ENCODE assay signal across 28 cellular contexts in the genomic region with DNA sequence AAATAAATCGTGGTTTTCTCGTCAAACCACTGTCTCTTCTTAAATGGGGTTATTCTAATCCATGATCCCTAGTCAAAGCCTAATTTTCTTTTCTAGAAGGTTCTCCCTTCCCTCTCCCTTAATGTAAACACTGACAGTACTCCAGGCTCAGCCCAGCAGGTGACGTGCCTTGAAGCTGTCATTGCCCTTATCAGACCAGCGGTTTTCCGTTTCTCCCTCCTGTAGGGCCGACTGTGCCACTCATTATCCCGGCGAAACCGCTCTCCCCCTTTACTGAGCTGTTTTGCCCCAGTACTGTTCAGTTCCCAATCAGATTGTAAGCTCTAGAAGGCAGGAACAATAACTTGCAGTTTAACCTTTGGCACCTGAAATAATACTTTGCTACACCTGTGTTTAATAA.
DNase-seq lines count a peak whose midpoint lies in the region; ATAC-seq and TF ChIP-seq lines count a peak whose summit lies in the region.
"Had no signal": no experiment of that assay in that cellular context is flagged by ENCODE, and none has a peak within 500 bp of the region (broad histone marks: within the 10 kb centered on the region; RNA-seq: fewer than 3 reads in every experiment).

No MANE protein-coding gene starts in this region.

- peak overlapping the region; percentile 44 for H3K4me2 ChIP-seq in smooth muscle cell

- H2AFZ ChIP-seq in smooth muscle cell (ENCODE audit: low read depth): no peak overlapping the region

- H3K27me3 Mint-ChIP-seq in immature natural killer cell (ENCODE audit: low read depth in 3 of 3): peaks cover 0 to 10% (median 2%) of the 10 kb centered on the region in 3 donors
- H3K27me3 Mint-ChIP-seq: activated CD4-positive, alpha-beta T cell treated with anti-CD3 and anti-CD28 coated beads, Interleukin-2, amount 10 ng/mL, durations not matched to agents 24 days and 14 days; activated naive CD4-positive, alpha-beta T cell treated with anti-CD3 and anti-CD28 coated beads, Interleukin-2, amount 50 U/mL, for 24 hours; IgD-negative memory B cell; stimulated activated naive CD8-positive, alpha-beta T cell treated with anti-CD3 and anti-CD28 coated beads, Interleukin-15, amount 100 ng/mL, for 72 hours had no signal

- H3K4me1 Mint-ChIP-seq in immature natural killer cell: peaks cover 20 to 22% of the 10 kb centered on the region in 2 donors

- H3K27ac Mint-ChIP-seq in immature natural killer cell: peak overlapping the region in 2 of 6 donors; percentile 3 to 25
- H3K27ac Mint-ChIP-seq: activated CD4-positive, alpha-beta T cell treated with anti-CD3 and anti-CD28 coated beads, Interleukin-2, amount 10 ng/mL, durations not matched to agents 24 days and 14 days; IgD-negative memory B cell; stimulated activated naive CD8-positive, alpha-beta T cell treated with anti-CD3 and anti-CD28 coated beads, Interleukin-15, amount 100 ng/mL, for 72 hours; WTC11 had no signal

- intact Hi-C loops in Right ventricle myocardium inferior (cut with DNase I) (loop anchor here (5.0 kb wide), 1 partner anchor 41 kb away; no protein-coding TSS in a partner anchor), body of pancreas (cut with DNase I) (no loop called here), lower lobe of right lung (cut with DNase I) (no loop called here)

- H3K4me1 ChIP-seq in cardiac muscle cell (ENCODE audit: low read depth) (peaks cover 38% of the 10 kb centered on the region), body of pancreas (peaks cover 29% of the 10 kb centered on the region), lower lobe of right lung (peaks cover 5% of the 10 kb centered on the region), smooth muscle cell (ENCODE audit: low read depth) (no peaks in the 10 kb centered on the region)

- no peaks in the 10 kb centered on the region for H3K9me3 Mint-ChIP-seq in immature natural killer cell
- H3K9me3 Mint-ChIP-seq: activated CD4-positive, alpha-beta T cell treated with anti-CD3 and anti-CD28 coated beads, Interleukin-2, amount 10 ng/mL, durations not matched to agents 24 days and 14 days; activated naive CD4-positive, alpha-beta T cell treated with anti-CD3 and anti-CD28 coated beads, Interleukin-2, amount 50 U/mL, for 24 hours had no signal

- TF ChIP-seq CTCF in cardiac muscle cell (IDR thresholded peaks at IDR 0.05; ENCODE audit: low read depth, low read length) (no peak), body of pancreas (IDR thresholded peaks at IDR 0.05) (no peak), lower lobe of right lung (IDR thresholded peaks at IDR 0.05) (no peak), smooth muscle cell (IDR thresholded peaks at IDR 0.05; ENCODE audit: borderline replicate concordance, insufficient read depth, poor library complexity, severe bottlenecking) (no peak)

- ATAC-seq in Right ventricle myocardium inferior (no peak), body of pancreas (peak; percentile 31), lower lobe of right lung (no peak)
- ATAC-seq: gastroesophageal sphincter; HCT116; left colon; Panc1; stimulated activated naive CD8-positive, alpha-beta T cell treated with anti-CD3 and anti-CD28 coated beads, Interleukin-15, amount 100 ng/mL, for 72 hours; WTC11 had no signal

- H3K9ac ChIP-seq in smooth muscle cell (ENCODE audit: low read depth): no peak overlapping the region

- H3K4me3 ChIP-seq in cardiac muscle cell (no peak overlapping the region), body of pancreas (no peak overlapping the region), lower lobe of right lung (no peak overlapping the region), smooth muscle cell (no peak overlapping the region)
- H3K4me3 ChIP-seq: breast epithelium, gastroesophageal sphincter, prostate gland, thoracic aorta had no signal

- no peaks in the 10 kb centered on the region for H4K20me1 ChIP-seq in smooth muscle cell (ENCODE audit: low read depth)

- H3K4me3 Mint-ChIP-seq in immature natural killer cell: no peak overlapping the region
- H3K4me3 Mint-ChIP-seq: activated CD4-positive, alpha-beta T cell treated with anti-CD3 and anti-CD28 coated beads, Interleukin-2, amount 10 ng/mL, durations not matched to agents 24 days and 14 days; activated naive CD4-positive, alpha-beta T cell treated with anti-CD3 and anti-CD28 coated beads, Interleukin-2, amount 50 U/mL, for 24 hours; CD14-positive monocyte; stimulated activated naive CD8-positive, alpha-beta T cell treated with anti-CD3 and anti-CD28 coated beads, Interleukin-15, amount 100 ng/mL, for 72 hours; WTC11 had no signal

- peaks cover 0 to 13% (median 11%) of the 10 kb centered on the region in 3 donors for H3K36me3 Mint-ChIP-seq in immature natural killer cell
- H3K36me3 Mint-ChIP-seq: WTC11 had no signal

- WGBS in body of pancreas, 2 donors: 35 to 39% methylated on average over 9 of the region's 9 CpGs
- 77% methylated on average over 9 of the region's 9 CpGs for WGBS in smooth muscle cell (ENCODE audit: low lambda C conversion rate)

- no peak for TF ChIP-seq POLR2A in body of pancreas (IDR thresholded peaks at IDR 0.05)

- H3K27ac ChIP-seq in cardiac muscle cell (peak overlapping the region; percentile 84), body of pancreas (peak overlapping the region in 3 of 4 donors; percentile 10 to 42 (median 12)), lower lobe of right lung (peak overlapping the region; percentile 10), smooth muscle cell (ENCODE audit: low read depth) (no peak overlapping the region)
- H3K27ac ChIP-seq: breast epithelium, gastroesophageal sphincter, prostate gland, thoracic aorta had no signal

- peak in 1 of 2 donors; percentile 32 for DNase-seq in cardiac muscle cell (ENCODE audit: low read depth in 1 of 2, low spot score in 1 of 2)
- DNase-seq in Right ventricle myocardium inferior (ENCODE audit: missing footprints): no peak
- peak in 2 of 4 donors; percentile 31 to 37 for DNase-seq in body of pancreas
- DNase-seq in lower lobe of right lung: no peak
- DNase-seq in smooth muscle cell (lab: John Stamatoyannopoulos, UW; ENCODE audit: unreplicated experiment): no peak
- DNase-seq in AG08395 (ENCODE audit: low spot score): no peak
- no peak for DNase-seq in immature natural killer cell
- no peak for DNase-seq in SW480 (ENCODE audit: low spot score)
- DNase-seq: activated CD4-positive, alpha-beta T cell treated with anti-CD3 and anti-CD28 coated beads, Interleukin-2, amount 10 ng/mL, durations not matched to agents 24 days and 14 days; activated CD8-positive, alpha-beta memory T cell treated with anti-CD3 and anti-CD28 coated beads for 24 hours; activated T-cell treated with anti-CD3 and anti-CD28 coated beads for 4 hours; DMS79; effector CD4-positive, alpha-beta T cell; hypothalamus; left colon; NCI-H1105; NCI-H1930; stimulated activated naive CD8-positive, alpha-beta T cell treated with anti-CD3 and anti-CD28 coated beads, Interleukin-15, amount 100 ng/mL, for 72 hours had no signal

- H3K9me3 ChIP-seq in cardiac muscle cell (ENCODE audit: low read depth) (no peaks in the 10 kb centered on the region), body of pancreas (no peaks in the 10 kb centered on the region), lower lobe of right lung (no peaks in the 10 kb centered on the region), smooth muscle cell (replicated peaks; ENCODE audit: low read depth) (no peaks in the 10 kb centered on the region)
- H3K9me3 ChIP-seq: breast epithelium, gastroesophageal sphincter, prostate gland, thoracic aorta had no signal

- H3K79me2 ChIP-seq in smooth muscle cell (ENCODE audit: low read depth): no peaks in the 10 kb centered on the region

- H3K27me3 ChIP-seq in cardiac muscle cell (no peaks in the 10 kb centered on the region), body of pancreas (no peaks in the 10 kb centered on the region), lower lobe of right lung (ENCODE audit: low read depth) (no peaks in the 10 kb centered on the region), smooth muscle cell (ENCODE audit: low read depth) (no peaks in the 10 kb centered on the region)
- H3K27me3 ChIP-seq: breast epithelium, gastroesophageal sphincter had no signal

- H3K36me3 ChIP-seq in cardiac muscle cell (no peaks in the 10 kb centered on the region), body of pancreas (replicated peaks in 1 of 2; ENCODE audit: insufficient read depth in 1 of 2, low read depth in 2 of 2) (no peaks in the 10 kb centered on the region), lower lobe of right lung (no peaks in the 10 kb centered on the region), smooth muscle cell (ENCODE audit: low read depth) (no peaks in the 10 kb centered on the region)
- H3K36me3 ChIP-seq: breast epithelium, prostate gland, thoracic aorta had no signal

- no peaks in the 10 kb centered on the region for H3F3A ChIP-seq in smooth muscle cell (ENCODE audit: low read depth)
